Comparison of ENCODE assay signal across 8 cellular contexts in genomic region chr14:99602788-99603415, GRCh38. TPM values are rescaled to one million over a fixed set of nuclear protein-coding genes. Genes with fewer than 3 reads are reported as not detected.
DNase-seq lines count a peak whose midpoint lies in the region; ATAC-seq and TF ChIP-seq lines count a peak whose summit lies in the region.

No MANE protein-coding gene starts in this region.

- no TSS peak for BruUV-seq in HCT116 (replicated peaks; lab: Mats Ljungman, UMichigan)

- peak overlapping the region; percentile 73 for H3K4me2 ChIP-seq in HCT116 (ENCODE audit: low read length)

- CTCF ChIA-PET in HCT116 (lab: Charles Lee): no interaction called here

- in situ Hi-C loops in gastrocnemius medialis (cut with MboI; ENCODE audit: low sequenced_read_pairs in 4 of 4): no loop called here

- no peaks in the 10 kb centered on the region for H4K20me1 ChIP-seq in HCT116 (ENCODE audit: insufficient read depth)

- H3K9me3 ChIP-seq in HCT116 (ENCODE audit: control insufficient read depth in 1 of 2, insufficient read depth in 1 of 2, low read depth in 1 of 2, low read length in 2 of 2): no peaks in the 10 kb centered on the region
- H3K9me3 ChIP-seq in WERI-Rb-1 (ENCODE audit: severe bottlenecking): no peaks in the 10 kb centered on the region
- H3K9me3 ChIP-seq in right cardiac atrium (ENCODE audit: control insufficient read depth, low read length): no peaks in the 10 kb centered on the region
- no peaks in the 10 kb centered on the region for H3K9me3 ChIP-seq in gastrocnemius medialis

- RAD21 ChIA-PET in HCT116 (lab: Charles Lee; ENCODE audit: low non-redundant PET in 1 of 2, low total read pairs in 2 of 2, uncharacterized antibody in 2 of 2, unreplicated experiment in 2 of 2): no interaction called here

- H3K4me1 ChIP-seq in HCT116 (ENCODE audit: control insufficient read depth in 1 of 2, insufficient read depth in 2 of 2, low read length in 2 of 2) (peaks cover 19 to 32% of the 10 kb centered on the region in 2 experiments), right cardiac atrium (ENCODE audit: control insufficient read depth, insufficient read depth, low read length) (peaks cover 15% of the 10 kb centered on the region), gastrocnemius medialis (peaks cover 30 to 33% of the 10 kb centered on the region in 2 donors)

- intact Hi-C loops in HCT116 (cut with micrococcal nuclease): no loop called here
- intact Hi-C loops in right cardiac atrium (cut with DNase I): loop anchor here in 1 of 4 donors (5.0 kb wide), 1 partner anchor 41 kb away; no protein-coding TSS in a partner anchor
- intact Hi-C loops in gastrocnemius medialis (cut with DNase I; ENCODE audit: low total_unique reads): loop anchor here (5.0 to 10.0 kb wide), 3 partner anchors 568 to 944 kb away; no protein-coding TSS in a partner anchor

- TF ChIP-seq RAD21 in HCT116 (IDR thresholded peaks at IDR 0.05; ENCODE audit: low read depth): no peak

- H3K27ac ChIP-seq in HCT116 (ENCODE audit: low read depth, low read length) (no peak overlapping the region; the same call in 1 of the 2 replicates), WERI-Rb-1 (peak overlapping the region; percentile 30), right cardiac atrium (ENCODE audit: low read length) (peak overlapping the region; percentile 11), gastrocnemius medialis (peak overlapping the region in 2 of 4 donors; percentile 41 to 50)

- H3K27me3 ChIP-seq in HCT116 (ENCODE audit: insufficient read depth, low read length) (no peaks in the 10 kb centered on the region), WERI-Rb-1 (ENCODE audit: insufficient read depth, low read depth, severe bottlenecking) (no peaks in the 10 kb centered on the region), right cardiac atrium (ENCODE audit: control insufficient read depth, insufficient read depth) (no peaks in the 10 kb centered on the region), gastrocnemius medialis (no peaks in the 10 kb centered on the region)

- WGBS in right cardiac atrium: 31% methylated on average over 53 of the region's 53 CpGs

- H3K36me3 ChIP-seq in HCT116 (ENCODE audit: control insufficient read depth in 1 of 2, insufficient read depth in 2 of 2, low read length in 2 of 2) (no peaks in the 10 kb centered on the region), WERI-Rb-1 (peaks cover 41% of the 10 kb centered on the region), gastrocnemius medialis (no peaks in the 10 kb centered on the region)

- H3K9me2 ChIP-seq in HCT116 (ENCODE audit: insufficient read depth): no peaks in the 10 kb centered on the region

- DNase-seq in HCT116 (ENCODE audit: low read depth, low spot score) (no peak), WERI-Rb-1 (no peak), right cardiac atrium (peak in 1 of 3 donors; percentile 63), gastrocnemius medialis (no peak), germinal center (ENCODE audit: low spot score) (no peak), iPS-NIHi11 (ENCODE audit: low spot score) (no peak)
- DNase-seq in activated effector memory CD4-positive, alpha-beta T cell treated with Interleukin-2 at 50 U/mL for 16 hours: no peak

- H3K9ac ChIP-seq in HCT116 (ENCODE audit: low read length): peak overlapping the region; percentile 31

- TF ChIP-seq CTCF in HCT116 (IDR thresholded peaks at IDR 0.05 in 2 of 3, conservative IDR thresholded peaks at IDR 0.05 in 1 of 3; ENCODE audit: borderline replicate concordance in 1 of 3, insufficient read depth in 1 of 3, low read depth in 2 of 3, low read length in 2 of 3) (no peak), WERI-Rb-1 (IDR thresholded peaks at IDR 0.05; ENCODE audit: low read depth, low read length) (no peak), gastrocnemius medialis (IDR thresholded peaks at IDR 0.05 in 4 of 5, conservative IDR thresholded peaks at IDR 0.05 in 1 of 5) (no peak)

- no peak overlapping the region for H2AFZ ChIP-seq in HCT116 (ENCODE audit: low read depth, low read length, poor library complexity, severe bottlenecking)

- ATAC-seq in HCT116 (no peak), right cardiac atrium (no peak), gastrocnemius medialis (no peak), HG02970 (IDR thresholded peaks at IDR 0.05; ENCODE audit: low FRiP score, unreplicated experiment) (no peak)

- POLR2A ChIA-PET in HCT116 (lab: Charles Lee): no interaction called here

- TF ChIP-seq POLR2A in HCT116 (IDR thresholded peaks at IDR 0.05; ENCODE audit: borderline replicate concordance, extremely low read depth, insufficient read depth, insufficient read length): no peak
- TF ChIP-seq POLR2A in gastrocnemius medialis (IDR thresholded peaks at IDR 0.05): no peak

- H3K4me3 ChIP-seq in HCT116 (replicated peaks in 1 of 2; ENCODE audit: low read depth in 1 of 2, low read length in 2 of 2): peak overlapping the region; percentile 31 to 52
- peak overlapping the region; percentile 72 for H3K4me3 ChIP-seq in WERI-Rb-1 (ENCODE audit: low read depth, low read length)
- H3K4me3 ChIP-seq in right cardiac atrium (ENCODE audit: low read length): peak overlapping the region; percentile 63
- peak overlapping the region; percentile 29 to 58 (median 38) for H3K4me3 ChIP-seq in gastrocnemius medialis

- peaks cover 51% of the 10 kb centered on the region for H3K79me2 ChIP-seq in HCT116 (ENCODE audit: insufficient read depth, low read length)

TF ChIP-seq in HCT116, 20 proteins besides CTCF, POLR2A, EP300 and RAD21:
- TF ChIP-seq TCF7L2 (IDR thresholded peaks at IDR 0.05; ENCODE audit: borderline replicate concordance, extremely low read depth, insufficient read depth, insufficient read length) (no peak), ZBTB33 (IDR thresholded peaks at IDR 0.05; ENCODE audit: extremely low read depth, insufficient replicate concordance, low read length) (no peak), YY1 (IDR thresholded peaks at IDR 0.05; ENCODE audit: extremely low read depth, insufficient replicate concordance, low read depth, low read length) (no peak), EZH2phosphoT487 (IDR thresholded peaks at IDR 0.05; ENCODE audit: borderline replicate concordance) (no peak), FOSL1 (IDR thresholded peaks at IDR 0.05; ENCODE audit: low read depth) (no peak), ELF1 (IDR thresholded peaks at IDR 0.05; ENCODE audit: borderline replicate concordance, low read depth) (no peak), JUND (IDR thresholded peaks at IDR 0.05) (no peak)

RNA-seq across cellular contexts. Expression of gene CCDC85C, which starts 1.1 kb away (rescaled TPM):
- 42.3 TPM for total RNA-seq in HCT116 (2021; ENCODE audit: unreplicated experiment)
- 32.0 and 36.2 TPM in 2 replicates for polyA plus RNA-seq in HCT116 (2012)
- total RNA-seq in right cardiac atrium: 10 to 100 TPM; 21.0 to 23.3 (median 22.0) TPM
- polyA plus RNA-seq in right cardiac atrium: 31.5 TPM
- total RNA-seq in gastrocnemius medialis: 10 to 100 TPM in 3 of 4 donors, 1 to 10 TPM in 1; 7.9 to 32.8 (median 15.4) TPM

RNA-seq across cellular contexts. Expression of gene HHIPL1, which starts 42.0 kb away (rescaled TPM):
- total RNA-seq in HCT116 (2021; ENCODE audit: unreplicated experiment) (not detected), right cardiac atrium (1 to 10 TPM; 1.9 to 3.4 (median 2.5) TPM), gastrocnemius medialis (under 1 TPM; 0.07 to 0.82 (median 0.14) TPM)
- polyA plus RNA-seq in HCT116 (2012): 0.02 and 0.03 TPM in 2 replicates
- polyA plus RNA-seq in right cardiac atrium: 0.75 TPM
